Comparison of ENCODE assay signal across 28 cellular contexts in the genomic region with DNA sequence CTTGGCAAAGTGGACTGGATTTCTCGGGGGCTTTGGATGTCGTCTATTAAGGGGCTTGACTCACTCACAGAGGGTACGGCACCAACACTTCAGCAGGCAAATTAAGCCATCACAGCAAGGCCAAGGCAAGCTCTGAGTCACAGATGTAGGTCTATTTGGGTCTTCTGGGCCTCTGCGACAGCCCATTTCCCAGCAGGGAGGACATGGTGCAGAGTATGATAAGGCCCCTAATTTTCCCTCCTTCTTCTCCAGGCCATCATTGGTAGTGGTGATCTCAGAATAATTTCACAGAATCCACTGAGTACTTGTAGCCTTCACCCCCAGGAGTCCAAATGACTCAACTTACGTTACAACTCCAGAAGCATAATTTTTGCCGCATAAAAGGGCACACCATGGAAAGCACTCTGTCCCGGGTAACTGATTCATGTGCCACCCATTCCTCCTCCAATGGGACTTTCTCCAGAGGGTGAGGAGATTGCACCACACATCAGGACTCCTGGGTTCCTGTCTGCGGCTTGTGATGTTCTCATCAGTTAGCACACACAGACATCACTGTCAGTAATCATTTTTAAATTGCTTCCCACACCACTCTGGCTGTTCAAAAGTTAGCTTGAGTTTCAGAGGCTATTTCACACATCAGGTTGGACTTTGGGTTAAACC.
"Had no signal": no experiment of that assay in that cellular context is flagged by ENCODE, and none has a peak within 500 bp of the region (broad histone marks: within the 10 kb centered on the region; RNA-seq: fewer than 3 reads in every experiment).

No MANE protein-coding gene starts in this region.

- H3K9me3 ChIP-seq: adrenal gland, body of pancreas, breast epithelium had no signal

- ATAC-seq: activated CD4-positive, alpha-beta T cell treated with anti-CD3 and anti-CD28 coated beads for 36 hours; activated CD4-positive, CD25-positive, alpha-beta regulatory T cell treated with anti-CD3 and anti-CD28 coated beads, Interleukin-2, amount 50 U/mL, for 24 hours; activated CD8-positive, alpha-beta T cell treated with anti-CD3 and anti-CD28 coated beads, Interleukin-2, amount 10 ng/mL, durations not matched to agents 7 days and 5 days; activated naive CD4-positive, alpha-beta T cell treated with anti-CD3 and anti-CD28 coated beads, Interleukin-2, amount 50 U/mL, for 72 hours; body of pancreas; WTC11 had no signal

- H3K4me3 ChIP-seq: adrenal gland, body of pancreas, breast epithelium had no signal

- H3K27me3 ChIP-seq: adrenal gland, body of pancreas, breast epithelium had no signal

- H3K9me3 Mint-ChIP-seq: activated CD4-positive, alpha-beta T cell treated with anti-CD3 and anti-CD28 coated beads, Interleukin-2, amount 10 ng/mL, durations not matched to agents 7 days and 5 days; activated naive CD4-positive, alpha-beta T cell treated with anti-CD3 and anti-CD28 coated beads for 36 hours; activated T-cell treated with anti-CD3 and anti-CD28 coated beads, Interleukin-2, amount 50 U/mL, for 24 hours; activated T-helper 2 cell treated with anti-CD3 and anti-CD28 coated beads, Interferon-gamma antibody, Interleukin-2, Interleukin-4, amounts not matched to agents 10 μg/mL and 5 μg/mL and 100 μg/mL, durations not matched to agents 14 hours and 24 hours and 36 hours had no signal

- H3K27ac Mint-ChIP-seq: activated CD4-positive, alpha-beta T cell treated with anti-CD3 and anti-CD28 coated beads for 36 hours; activated CD4-positive, alpha-beta T cell treated with anti-CD3 and anti-CD28 coated beads, Interleukin-2, amount 10 ng/mL, durations not matched to agents 7 days and 5 days; activated CD8-positive, alpha-beta T cell treated with anti-CD3 and anti-CD28 coated beads, Interleukin-2, amount 10 ng/mL, durations not matched to agents 7 days and 5 days; activated naive CD4-positive, alpha-beta T cell treated with anti-CD3 and anti-CD28 coated beads for 36 hours; activated naive CD4-positive, alpha-beta T cell treated with anti-CD3 and anti-CD28 coated beads, Interleukin-2, amount 50 U/mL, for 72 hours; activated T-cell treated with anti-CD3 and anti-CD28 coated beads, Interleukin-2, amount 50 U/mL, for 24 hours; activated T-helper 2 cell treated with anti-CD3 and anti-CD28 coated beads, Interferon-gamma antibody, Interleukin-2, Interleukin-4, amounts not matched to agents 10 μg/mL and 5 μg/mL and 100 μg/mL, durations not matched to agents 14 hours and 24 hours and 36 hours; WTC11 had no signal

- H3K27ac ChIP-seq: adrenal gland, body of pancreas, breast epithelium, KMS-11 had no signal

- H3K4me1 ChIP-seq: adrenal gland, body of pancreas, breast epithelium had no signal

- H3K9ac ChIP-seq: KMS-11 had no signal

- H3K4me3 Mint-ChIP-seq: activated CD4-positive, alpha-beta T cell treated with anti-CD3 and anti-CD28 coated beads for 36 hours; activated CD4-positive, alpha-beta T cell treated with anti-CD3 and anti-CD28 coated beads, Interleukin-2, amount 10 ng/mL, durations not matched to agents 7 days and 5 days; activated CD8-positive, alpha-beta T cell treated with anti-CD3 and anti-CD28 coated beads, Interleukin-2, amount 10 ng/mL, durations not matched to agents 7 days and 5 days; activated naive CD4-positive, alpha-beta T cell treated with anti-CD3 and anti-CD28 coated beads for 36 hours; activated T-cell treated with anti-CD3 and anti-CD28 coated beads, Interleukin-2, amount 50 U/mL, for 24 hours; WTC11 had no signal

- H3K27me3 Mint-ChIP-seq: activated CD4-positive, alpha-beta T cell treated with anti-CD3 and anti-CD28 coated beads for 36 hours; activated CD4-positive, alpha-beta T cell treated with anti-CD3 and anti-CD28 coated beads, Interleukin-2, amount 10 ng/mL, durations not matched to agents 7 days and 5 days; activated T-cell treated with anti-CD3 and anti-CD28 coated beads, Interleukin-2, amount 50 U/mL, for 24 hours had no signal

- H3K36me3 ChIP-seq: adrenal gland, breast epithelium had no signal

- H3K4me1 Mint-ChIP-seq: activated CD4-positive, alpha-beta T cell treated with anti-CD3 and anti-CD28 coated beads for 36 hours; activated CD4-positive, alpha-beta T cell treated with anti-CD3 and anti-CD28 coated beads, Interleukin-2, amount 10 ng/mL, durations not matched to agents 7 days and 5 days; WTC11 had no signal

- H3K4me2 ChIP-seq: KMS-11 had no signal

- H3K36me3 Mint-ChIP-seq: activated naive CD4-positive, alpha-beta T cell treated with anti-CD3 and anti-CD28 coated beads, Interleukin-2, amount 50 U/mL, for 72 hours; WTC11 had no signal

- DNase-seq: activated CD4-positive, alpha-beta T cell treated with anti-CD3 and anti-CD28 coated beads for 36 hours; activated CD4-positive, alpha-beta T cell treated with anti-CD3 and anti-CD28 coated beads, Interleukin-2, amount 10 ng/mL, durations not matched to agents 7 days and 5 days; activated CD4-positive, alpha-beta T cell treated with anti-CD3 and anti-CD28 coated beads, Interleukin-2, amount 50 U/mL, for 48 hours; activated CD8-positive, alpha-beta T cell treated with anti-CD3 and anti-CD28 coated beads, Interleukin-2, amount 10 ng/mL, durations not matched to agents 7 days and 5 days; activated gamma-delta T cell treated with Interleukin-2 at 50 U/mL for 16 hours; activated naive CD4-positive, alpha-beta T cell treated with anti-CD3 and anti-CD28 coated beads for 36 hours; activated T-cell treated with anti-CD3 and anti-CD28 coated beads, Interleukin-2, amount 50 U/mL, for 24 hours; adrenal gland; NCI-H1092 treated with DMSO at 0.1 percent for 48 hours; NCI-H1417; NCI-H146; NCI-H187; NCI-H2029 treated with DMSO at 0.1 percent for 48 hours; NCI-H2107; NCI-H2171; NCI-H510A; NCI-H526; NCI-H748 treated with DMSO at 0.1 percent for 48 hours; NK-92 treated with Interleukin-12 subunit alpha and Interleukin-12 subunit beta, amount 100 ng/mL, for 24 hours; Right ventricle myocardium superior; T1000 had no signal
